Comparison of ENCODE assay signal across 24 cellular contexts in genomic region chr15:75796321-75796720, GRCh38.
"Had no signal": no experiment of that assay in that cellular context is flagged by ENCODE, and none has a peak within 500 bp of the region (broad histone marks: within the 10 kb centered on the region; RNA-seq: fewer than 3 reads in every experiment).

No MANE protein-coding gene starts in this region.

- H3K36me3 ChIP-seq: colonic mucosa, esophagus muscularis mucosa, esophagus squamous epithelium, gastrocnemius medialis, gastroesophageal sphincter, heart left ventricle, heart right ventricle had no signal

- ATAC-seq: effector memory CD8-positive, alpha-beta T cell; esophagus mucosa; foreskin keratinocyte; gastrocnemius medialis; gastroesophageal sphincter; heart left ventricle; heart right ventricle had no signal

- H3K9me3 ChIP-seq: colonic mucosa, esophagus muscularis mucosa, esophagus squamous epithelium, gastrocnemius medialis, gastroesophageal sphincter, heart left ventricle, heart right ventricle had no signal

- H3K27ac ChIP-seq: colonic mucosa, coronary artery, dorsolateral prefrontal cortex, epithelial cell of prostate, esophagus muscularis mucosa, esophagus squamous epithelium, foreskin keratinocyte, gastrocnemius medialis, gastroesophageal sphincter, heart left ventricle, heart right ventricle had no signal

- H3K27me3 ChIP-seq: gastrocnemius medialis had no signal

- H3K4me3 ChIP-seq: colonic mucosa, coronary artery, dorsolateral prefrontal cortex, esophagus muscularis mucosa, esophagus squamous epithelium, gastrocnemius medialis, gastroesophageal sphincter, heart left ventricle, heart right ventricle had no signal

- H3K4me1 ChIP-seq: colonic mucosa, esophagus muscularis mucosa, esophagus squamous epithelium, foreskin keratinocyte, gastrocnemius medialis, gastroesophageal sphincter had no signal

- DNase-seq: colonic mucosa; cortex of kidney; dermis blood vessel endothelial cell; dorsolateral prefrontal cortex; effector CD4-positive, alpha-beta T cell; effector CD8-positive, alpha-beta T cell; effector memory CD4-positive, alpha-beta T cell; effector memory CD8-positive, alpha-beta T cell; endodermal cell; erythroblast; esophagus squamous epithelium; foreskin fibroblast; foreskin keratinocyte; foreskin melanocyte; gastrocnemius medialis; glutamatergic neuron; head of caudate nucleus; heart left ventricle; heart right ventricle had no signal
